8 cellular contexts compared by ENCODE assay signal in genomic region chr7:35694784-35695627, GRCh38. TPM values are rescaled to one million over a fixed set of nuclear protein-coding genes. Genes with fewer than 3 reads are reported as not detected.
A peak's percentile ranks its signal among the peaks of the same experiment; 100 is the strongest.
DNase-seq lines count a peak whose midpoint lies in the region; ATAC-seq lines count a peak whose summit lies in the region.

TSS of gene HERPUD2 (minus strand) at chr7:35695135. CDS start at chr7:35694330, 805 bp downstream.

- DNase-seq in COR-L47 (lab: John Stamatoyannopoulos, UW) (peak; percentile 89), HT1080 (ENCODE audit: low read depth) (peak; percentile 90), NOMO-1 (lab: John Stamatoyannopoulos, UW; ENCODE audit: unreplicated experiment in 2 of 2) (peak; percentile 86 to 89), lung microvascular endothelial cell (ENCODE audit: low read depth in 2 of 2) (peak; percentile 93 to 95)
- DNase-seq in effector CD8-positive, alpha-beta T cell (lab: John Stamatoyannopoulos, UW) = peak; percentile 85
- DNase-seq in stimulated activated CD4-positive, alpha-beta T cell treated with anti-CD3 and anti-CD28 coated beads, TNF-alpha, amount 100 ng/mL, for 4 hours (ENCODE audit: low read depth in 3 of 3) = peak; percentile 76 to 82 (median 80)

- POLR2A ChIA-PET in activated CD8-positive, alpha-beta memory T cell treated with anti-CD3 and anti-CD28 coated beads for 36 hours (lab: Charles Lee) = interaction anchor here (0.5 to 3.3 kb wide), 8 partner anchors 10 to 106 kb away, joined by 3 to 38 read pairs (median 4); partner anchors contain the start of gene SEPTIN7

- ATAC-seq in GM21367 (IDR thresholded peaks at IDR 0.05; ENCODE audit: unreplicated experiment) = peak; percentile 81

- CTCF ChIA-PET in activated CD8-positive, alpha-beta memory T cell treated with anti-CD3 and anti-CD28 coated beads for 36 hours (lab: Charles Lee) = interaction anchor here (0.7 to 3.0 kb wide), 8 partner anchors 15 to 212 kb away, joined by 3 to 9 read pairs (median 3); partner anchors contain the start of gene SEPTIN7

RNA-seq across cellular contexts. Expression of gene HERPUD2, which starts in this region (rescaled TPM):
- 15.5 and 16.9 TPM in 2 replicates for total RNA-seq in HT1080 (2014; rRNA removed; shearing (Covaris generic))
- polyA plus RNA-seq in HT1080 (2015; cell fraction: cytosol; rRNA removed) = 25.7 and 27.5 TPM in 2 replicates
- 19.2 and 23.2 TPM in 2 replicates for polyA plus RNA-seq in HT1080 (2015; cell fraction: nucleus; rRNA removed)
- total RNA-seq in activated CD8-positive, alpha-beta memory T cell treated with anti-CD3 and anti-CD28 coated beads for 36 hours = 10 to 100 TPM; 27.3 to 29.2 TPM
- total RNA-seq in lung microvascular endothelial cell = 22.9 and 28.8 TPM in 2 replicates

Comparison
In these comparisons a context has a peak if more than half of its experiments do, and no peak if none do; other contexts are left out.
1. Peak in every context shown above with its lines: DNase-seq and ATAC-seq.